Comparison of ENCODE assay signal across 8 cellular contexts in genomic region chr19:52942371-52943133, GRCh38. TPM values are rescaled to one million over a fixed set of nuclear protein-coding genes. Genes with fewer than 3 reads are reported as not detected.
DNase-seq lines count a peak whose midpoint lies in the region; ATAC-seq and TF ChIP-seq lines count a peak whose summit lies in the region.

No MANE protein-coding gene starts in this region.

- H3K27me3 ChIP-seq in brain microvascular endothelial cell (replicated peaks) (no peaks in the 10 kb centered on the region), skeletal muscle satellite cell (ENCODE audit: control insufficient read depth, insufficient read depth, low read length) (no peaks in the 10 kb centered on the region)

- peak overlapping the region; percentile 76 for H3K27ac ChIP-seq in brain microvascular endothelial cell

- H3K9me3 ChIP-seq in iPS-18c (ENCODE audit: control insufficient read depth, insufficient read depth, low read length) (no peaks in the 10 kb centered on the region), skeletal muscle satellite cell (replicated peaks; ENCODE audit: low read length) (peaks cover 7% of the 10 kb centered on the region)

- peak overlapping the region; percentile 86 for H3K9ac ChIP-seq in skeletal muscle satellite cell (ENCODE audit: low read depth, low read length)

- H3K4me3 ChIP-seq in GM12875 (ENCODE audit: low read depth, low read length) (peak overlapping the region; percentile 73), brain microvascular endothelial cell (ENCODE audit: low read depth, low read length) (peak overlapping the region; percentile 72), iPS-18c (ENCODE audit: insufficient read depth, low read depth, low read length) (peak overlapping the region; percentile 99), skeletal muscle satellite cell (ENCODE audit: low read length) (peak overlapping the region; percentile 83)

- ATAC-seq in HG02610 (IDR thresholded peaks at IDR 0.05; ENCODE audit: unreplicated experiment) = peak; percentile 93

- H3K4me1 ChIP-seq in skeletal muscle satellite cell (ENCODE audit: control insufficient read depth, insufficient read depth, low read length) = no peaks in the 10 kb centered on the region

- H3K4me2 ChIP-seq in skeletal muscle satellite cell (ENCODE audit: low read length) = peak overlapping the region; percentile 81

- DNase-seq in NCI-H1105 (lab: John Stamatoyannopoulos, UW) = peak; percentile 75
- peak; percentile 92 for DNase-seq in UCSD-AML1 (lab: John Stamatoyannopoulos, UW; ENCODE audit: unreplicated experiment)
- DNase-seq in brain microvascular endothelial cell = peak; percentile 84
- no peak for DNase-seq in NCI-H510A (lab: John Stamatoyannopoulos, UW)

- TF ChIP-seq CTCF in GM12875 (IDR thresholded peaks at IDR 0.05; ENCODE audit: borderline replicate concordance, insufficient read depth, low read depth, low read length) = no peak
- no peak for TF ChIP-seq CTCF in brain microvascular endothelial cell (IDR thresholded peaks at IDR 0.05; ENCODE audit: low read depth, low read length, missing control alignments)

- in situ Hi-C loops in brain microvascular endothelial cell (cut with HindIII; ENCODE audit: low pct_ligation_motif_present, low sequenced_read_pairs) = no loop called here

- no peaks in the 10 kb centered on the region for H3K36me3 ChIP-seq in brain microvascular endothelial cell (replicated peaks)
- H3K36me3 ChIP-seq in skeletal muscle satellite cell (ENCODE audit: insufficient read depth, low read length) = no peaks in the 10 kb centered on the region

RNA-seq across cellular contexts. Expression of gene ZNF888, which starts 19.3 kb away (rescaled TPM):
- 3.1 and 3.5 TPM in 2 replicates for total RNA-seq in skeletal muscle satellite cell (2012; rRNA removed)

RNA-seq across cellular contexts. Expression of gene ZNF816, which starts 20.1 kb away (rescaled TPM):
- 4.8 and 8.1 TPM in 2 replicates for total RNA-seq in skeletal muscle satellite cell (2012; rRNA removed)

RNA-seq across cellular contexts. Expression of gene ZNF320, which starts 45.1 kb away (rescaled TPM):
- 4.8 and 7.4 TPM in 2 replicates for total RNA-seq in skeletal muscle satellite cell (2012; rRNA removed)
